17 cellular contexts compared by ENCODE assay signal in genomic region chr5:82924990-82925385, GRCh38.
"Had no signal": no experiment of that assay in that cellular context is flagged by ENCODE, and none has a peak within 500 bp of the region (broad histone marks: within the 10 kb centered on the region; RNA-seq: fewer than 3 reads in every experiment).

No MANE protein-coding gene starts in this region.

- H3K79me2 ChIP-seq: hepatocyte had no signal

- H3K36me3 ChIP-seq: adrenal gland, ovary, right lobe of liver had no signal

- DNase-seq: activated CD4-positive, alpha-beta T cell treated with anti-CD3 and anti-CD28 coated beads for 1 hour; activated CD4-positive, alpha-beta T cell treated with anti-CD3 and anti-CD28 coated beads, Interleukin-2, amount 50 U/mL, for 4 hours; activated naive CD4-positive, alpha-beta T cell treated with anti-CD3 and anti-CD28 coated beads, Interleukin-2, amount 10 ng/mL, durations not matched to agents 7 days and 5 days; activated T-cell treated with anti-CD3 and anti-CD28 coated beads for 4 hours; adrenal gland; body of pancreas; effector memory CD4-positive, alpha-beta T cell; mesenchymal stem cell; ovary; right lobe of liver; stimulated activated naive CD8-positive, alpha-beta T cell treated with anti-CD3 and anti-CD28 coated beads, Interleukin-15, amount 100 ng/mL, for 72 hours; T-helper 1 cell; T1000 had no signal

- H3K27me3 ChIP-seq: adrenal gland, body of pancreas, hepatocyte, ovary, right lobe of liver had no signal

- ATAC-seq: body of pancreas; natural killer cell treated with Interleukin-12 subunit alpha and Interleukin-12 subunit beta and Interleukin-15 and Interleukin-18, amount 100 ng/mL, for 72 hours; right lobe of liver; stimulated activated naive CD8-positive, alpha-beta T cell treated with anti-CD3 and anti-CD28 coated beads, Interleukin-15, amount 100 ng/mL, for 72 hours had no signal

- H3K27ac ChIP-seq: adrenal gland, body of pancreas, hepatocyte, ovary, right lobe of liver, SK-N-MC had no signal

- H3K4me1 ChIP-seq: adrenal gland, body of pancreas, right lobe of liver had no signal

- H2AFZ ChIP-seq: hepatocyte had no signal

- H3K4me3 ChIP-seq: adrenal gland, body of pancreas, hepatocyte, ovary, right lobe of liver, SK-N-MC had no signal

- H3K9me3 ChIP-seq: adrenal gland, body of pancreas, ovary, right lobe of liver had no signal

- FAIRE-seq: keratinocyte had no signal

- H3K4me2 ChIP-seq: hepatocyte had no signal
